Comparison of ENCODE assay signal across 2 cellular contexts in genomic region chr12:1776139-1776975, GRCh38.
TF ChIP-seq lines count a peak whose summit lies in the region.

No MANE protein-coding gene starts in this region.

TF ChIP-seq in HCT116, 20 proteins besides CTCF, POLR2A, EP300 and RAD21 (continued from another document):
- TF ChIP-seq REST (IDR thresholded peaks at IDR 0.05; ENCODE audit: low read depth) (no peak), POLR2AphosphoS5 (IDR thresholded peaks at IDR 0.05; ENCODE audit: low read depth, low read length) (no peak), ELF1 (IDR thresholded peaks at IDR 0.05; ENCODE audit: borderline replicate concordance, low read depth) (no peak), ZBTB33 (IDR thresholded peaks at IDR 0.05; ENCODE audit: extremely low read depth, insufficient replicate concordance, low read length) (no peak), TCF7L2 (IDR thresholded peaks at IDR 0.05; ENCODE audit: borderline replicate concordance, extremely low read depth, insufficient read depth, insufficient read length) (no peak), SRF (IDR thresholded peaks at IDR 0.05; ENCODE audit: low read depth) (no peak), EZH2 (IDR thresholded peaks at IDR 0.05) (no peak), EGR1 (IDR thresholded peaks at IDR 0.05; ENCODE audit: low read depth) (no peak), CBX3 (IDR thresholded peaks at IDR 0.05; ENCODE audit: low read depth) (no peak), CEBPB (IDR thresholded peaks at IDR 0.05; ENCODE audit: low read depth) (no peak)

TF ChIP-seq in WTC11, 78 proteins besides CTCF, POLR2A, EP300 and RAD21 (continued from another document):
- TF ChIP-seq E2F4 (CRISPR knock-in tag; IDR thresholded peaks at IDR 0.05; ENCODE audit: borderline replicate concordance, low read depth), result no peak
- no peak for TF ChIP-seq ZSCAN18 (CRISPR knock-in tag; IDR thresholded peaks at IDR 0.05)
- no peak for TF ChIP-seq CBFB (CRISPR knock-in tag; IDR thresholded peaks at IDR 0.05; ENCODE audit: low read depth)
- TF ChIP-seq ZNF671 (CRISPR knock-in tag; IDR thresholded peaks at IDR 0.05), result no peak
- no peak for TF ChIP-seq ELF4 (CRISPR knock-in tag; IDR thresholded peaks at IDR 0.05; ENCODE audit: low read depth)
- TF ChIP-seq TP53 (CRISPR knock-in tag; IDR thresholded peaks at IDR 0.05), result no peak
- TF ChIP-seq ZNF532 (CRISPR knock-in tag; IDR thresholded peaks at IDR 0.05; ENCODE audit: borderline replicate concordance), result no peak
